ENCODE assay signal across 9 cellular contexts in genomic region chr1:155250246-155250632, GRCh38. TPM values are rescaled to one million over a fixed set of nuclear protein-coding genes. Genes with fewer than 3 reads are reported as not detected.
DNase-seq lines count a peak whose midpoint lies in the region; ATAC-seq and TF ChIP-seq lines count a peak whose summit lies in the region.
"Had no signal": no experiment of that assay in that cellular context is flagged by ENCODE, and none has a peak within 500 bp of the region (broad histone marks: within the 10 kb centered on the region; RNA-seq: fewer than 3 reads in every experiment).

No MANE protein-coding gene starts in this region.

- H3K36me3 ChIP-seq in muscle layer of colon (ENCODE audit: insufficient read depth, low read length), result peaks cover 13% of the 10 kb centered on the region

- H3K14ac ChIP-seq in H9 (ENCODE audit: insufficient read depth, low read length), result no peak overlapping the region

- H2BK5ac ChIP-seq in H9 (ENCODE audit: insufficient read length, low read length), result no peak overlapping the region

- H3K9me3 ChIP-seq in H9 (ENCODE audit: control insufficient read depth, low read depth, low read length), result no peaks in the 10 kb centered on the region
- H3K9me3 ChIP-seq in muscle layer of colon (ENCODE audit: low read length), result no peaks in the 10 kb centered on the region

- no peak overlapping the region for H3K56ac ChIP-seq in H9 (ENCODE audit: insufficient read length, low read depth, low read length)

- H3K4me1 ChIP-seq in H9 (ENCODE audit: insufficient read depth, low read length), result peaks cover 4% of the 10 kb centered on the region; the same call in 1 of the 2 replicates
- peaks cover 29% of the 10 kb centered on the region for H3K4me1 ChIP-seq in muscle layer of colon (ENCODE audit: insufficient read depth, low read length)

- no peak overlapping the region; a peak in 1 of 7 replicates for H3K27ac Mint-ChIP-seq in H9
- H3K27ac Mint-ChIP-seq in activated CD4-positive, alpha-beta memory T cell treated with anti-CD3 and anti-CD28 coated beads for 36 hours, result no peak overlapping the region

- H3K9me3 Mint-ChIP-seq in H9, result no peaks in the 10 kb centered on the region
- H3K9me3 Mint-ChIP-seq in activated CD4-positive, alpha-beta memory T cell treated with anti-CD3 and anti-CD28 coated beads for 36 hours, result no peaks in the 10 kb centered on the region

- peaks cover 8% of the 10 kb centered on the region for H3K23me2 ChIP-seq in H9 (ENCODE audit: insufficient read length, low read depth, low read length, poor library complexity, severe bottlenecking)

- no peaks in the 10 kb centered on the region for H3K79me2 ChIP-seq in H9 (ENCODE audit: insufficient read depth, low read length)

- no peak overlapping the region for H2AFZ ChIP-seq in H9 (ENCODE audit: low read length)

- H3K27me3 ChIP-seq in H9 (ENCODE audit: insufficient read depth, low read length), result no peaks in the 10 kb centered on the region; the same call in 1 of the 2 replicates
- H3K27me3 ChIP-seq in muscle layer of colon (ENCODE audit: control insufficient read depth in 1 of 2, insufficient read depth in 2 of 2, low read length in 2 of 2), result no peaks in the 10 kb centered on the region
- H3K27me3 ChIP-seq: cardiac muscle cell had no signal

- H2BK120ac ChIP-seq in H9 (ENCODE audit: low read depth, low read length, poor library complexity, severe bottlenecking), result no peak overlapping the region

- DNase-seq in GM10266 (ENCODE audit: extremely low spot score) (peak; percentile 35), H9 (no peak), DMS153 (lab: John Stamatoyannopoulos, UW) (no peak), D341Med (ENCODE audit: low spot score) (no peak), NCI-H1930 (lab: John Stamatoyannopoulos, UW) (no peak)
- DNase-seq in activated CD4-positive, alpha-beta memory T cell treated with anti-CD3 and anti-CD28 coated beads for 36 hours, result no peak

- H3K4me2 ChIP-seq in H9 (ENCODE audit: insufficient read depth, insufficient read length, low read length), result peak overlapping the region; percentile 22

- H3K4me1 Mint-ChIP-seq in H9, result peaks cover 25 to 30% of the 10 kb centered on the region in 2 experiments
- peaks cover 31% of the 10 kb centered on the region for H3K4me1 Mint-ChIP-seq in activated CD4-positive, alpha-beta memory T cell treated with anti-CD3 and anti-CD28 coated beads for 36 hours (ENCODE audit: low read depth)

- H2BK20ac ChIP-seq in H9 (ENCODE audit: low read depth, low read length, poor library complexity, severe bottlenecking), result no peak overlapping the region

- no peak overlapping the region for H4K91ac ChIP-seq in H9 (ENCODE audit: insufficient read length, low read depth, low read length)

- TF ChIP-seq CTCF in GM10266 (IDR thresholded peaks at IDR 0.05; ENCODE audit: control insufficient read depth, insufficient read depth, low read depth, missing control alignments), result no peak
- TF ChIP-seq CTCF in H9 (conservative IDR thresholded peaks at IDR 0.05), result no peak

- ATAC-seq in GM21390 (IDR thresholded peaks at IDR 0.05; ENCODE audit: unreplicated experiment), result no peak

- H4K5ac ChIP-seq in H9 (ENCODE audit: insufficient read length, low read depth, low read length), result no peak overlapping the region

- H3K4me3 ChIP-seq in muscle layer of colon (ENCODE audit: low read depth in 1 of 2, low read length in 2 of 2), result peak overlapping the region in 1 of 2 donors; percentile 29
- H3K4me3 ChIP-seq: cardiac muscle cell had no signal

- CTCF ChIA-PET in activated CD4-positive, alpha-beta memory T cell treated with anti-CD3 and anti-CD28 coated beads for 36 hours (lab: Charles Lee), result interaction anchor here (0.8 to 9.7 kb wide), 42 partner anchors 9 to 579 kb away, joined by 3 to 188 read pairs (median 6); partner anchors contain the start of genes CLK2, FDPS, KRTCAP2 and MTX1

- H3K36me3 Mint-ChIP-seq in H9 (ENCODE audit: insufficient read depth in 1 of 3, low read depth in 3 of 3), result peaks cover 10 to 33% (median 28%) of the 10 kb centered on the region in 3 experiments
- H3K36me3 Mint-ChIP-seq in activated CD4-positive, alpha-beta memory T cell treated with anti-CD3 and anti-CD28 coated beads for 36 hours, result no peaks in the 10 kb centered on the region

- intact Hi-C loops in activated CD4-positive, alpha-beta memory T cell treated with anti-CD3 and anti-CD28 coated beads for 36 hours (cut with micrococcal nuclease), result loop anchor here (1.0 to 2.0 kb wide), 4 partner anchors 23 to 343 kb away; partner anchors contain the start of genes CLK2 and FDPS

- no peak overlapping the region for H3K9ac ChIP-seq in H9 (ENCODE audit: extremely low read depth, insufficient read length, low read length)
- H3K9ac ChIP-seq in muscle layer of colon (ENCODE audit: low read length), result no peak overlapping the region

- H2BK12ac ChIP-seq in H9 (ENCODE audit: insufficient read length, low read depth, low read length), result no peak overlapping the region

- no peak overlapping the region for H3K18ac ChIP-seq in H9 (ENCODE audit: insufficient read length, low read depth, low read length)

- WGBS in H9 (ENCODE audit: extremely low coverage, insufficient read length, low lambda C conversion rate), result no CpG with 5 or more reads among the region's 28 CpGs

- H3T11ph ChIP-seq in H9 (ENCODE audit: low read length), result no peak overlapping the region

- no peak overlapping the region for H3K27ac ChIP-seq in H9 (ENCODE audit: insufficient read length, low read depth, low read length)
- peak overlapping the region; percentile 35 for H3K27ac ChIP-seq in muscle layer of colon (ENCODE audit: low read depth, low read length)

- H3K23ac ChIP-seq in H9 (ENCODE audit: insufficient read length, low read depth, low read length), result no peak overlapping the region

- H4K8ac ChIP-seq in H9 (replicated peaks; ENCODE audit: insufficient read length, low read depth, low read length), result no peak overlapping the region

- no peak overlapping the region for H3K4ac ChIP-seq in H9 (ENCODE audit: low read depth, low read length)

- POLR2A ChIA-PET in activated CD4-positive, alpha-beta memory T cell treated with anti-CD3 and anti-CD28 coated beads for 36 hours (lab: Charles Lee), result interaction anchor here (1.2 to 2.4 kb wide), 8 partner anchors 8 to 73 kb away, joined by 3 to 9 read pairs (median 4); partner anchors contain the start of genes CLK2, MTX1 and THBS3

- no peak overlapping the region for H2BK15ac ChIP-seq in H9 (ENCODE audit: low read depth, low read length)

- H4K20me1 ChIP-seq in H9 (ENCODE audit: control insufficient read depth, insufficient read depth, insufficient read length), result no peaks in the 10 kb centered on the region

- peaks cover 24% of the 10 kb centered on the region for H3K27me3 Mint-ChIP-seq in H9 (ENCODE audit: low read depth)
- H3K27me3 Mint-ChIP-seq in activated CD4-positive, alpha-beta memory T cell treated with anti-CD3 and anti-CD28 coated beads for 36 hours, result no peaks in the 10 kb centered on the region

- no peaks in the 10 kb centered on the region for H3K79me1 ChIP-seq in H9 (ENCODE audit: insufficient read depth, low read depth, low read length, poor library complexity, severe bottlenecking)

- peak overlapping the region in 1 of 2 experiments; percentile 15; a peak in 1 of 5 replicates for H3K4me3 Mint-ChIP-seq in H9
- H3K4me3 Mint-ChIP-seq in activated CD4-positive, alpha-beta memory T cell treated with anti-CD3 and anti-CD28 coated beads for 36 hours, result peak overlapping the region; percentile 57

- H2AK5ac ChIP-seq in H9 (ENCODE audit: insufficient read length, low read length), result no peak overlapping the region

RNA-seq across cellular contexts. Expression of gene ENTREP3, which starts 5.0 kb away (rescaled TPM):
- total RNA-seq in H9 (2021), result 40.8 and 41.0 TPM in 2 replicates
- total RNA-seq in activated CD4-positive, alpha-beta memory T cell treated with anti-CD3 and anti-CD28 coated beads for 36 hours, result 10 to 100 TPM; 32.9 to 34.1 TPM

RNA-seq across cellular contexts. Expression of gene SCAMP3, which starts 11.9 kb away (rescaled TPM):
- 52.5 and 54.0 TPM in 2 replicates for total RNA-seq in H9 (2021)
- 10 to 100 TPM; 89.6 to 91.7 TPM for total RNA-seq in activated CD4-positive, alpha-beta memory T cell treated with anti-CD3 and anti-CD28 coated beads for 36 hours

RNA-seq across cellular contexts. Expression of gene CLK2, which starts 23.1 kb away (rescaled TPM):
- total RNA-seq in H9 (2021), result 77.5 and 81.5 TPM in 2 replicates
- total RNA-seq in activated CD4-positive, alpha-beta memory T cell treated with anti-CD3 and anti-CD28 coated beads for 36 hours, result 10 to 100 TPM; 62.0 to 68.1 TPM

RNA-seq across cellular contexts. Expression of gene HCN3, which starts 27.0 kb away (rescaled TPM):
- total RNA-seq in H9 (2021), result 4.7 and 5.4 TPM in 2 replicates
- total RNA-seq in activated CD4-positive, alpha-beta memory T cell treated with anti-CD3 and anti-CD28 coated beads for 36 hours, result 1 to 10 TPM; 1.9 to 2.4 TPM

RNA-seq across cellular contexts. Expression of gene MTX1, which starts 41.7 kb away (rescaled TPM):
- 43.6 and 45.0 TPM in 2 replicates for total RNA-seq in H9 (2021)
- total RNA-seq in activated CD4-positive, alpha-beta memory T cell treated with anti-CD3 and anti-CD28 coated beads for 36 hours, result 10 to 100 TPM; 45.2 to 47.9 TPM
